11 cellular contexts compared by ENCODE assay signal in genomic region chr12:126191037-126191891, GRCh38.
DNase-seq lines count a peak whose midpoint lies in the region; ATAC-seq and TF ChIP-seq lines count a peak whose summit lies in the region.
"Had no signal": no experiment of that assay in that cellular context is flagged by ENCODE, and none has a peak within 500 bp of the region (broad histone marks: within the 10 kb centered on the region; RNA-seq: fewer than 3 reads in every experiment).

No MANE protein-coding gene starts in this region.

- ATAC-seq in heart left ventricle (no peak), GM19324 (IDR thresholded peaks at IDR 0.05; ENCODE audit: low FRiP score, unreplicated experiment) (no peak)
- ATAC-seq: stimulated activated effector memory CD8-positive, alpha-beta T cell treated with anti-CD3 and anti-CD28 coated beads, Interleukin-12 subunit alpha, Interleukin-12 subunit beta, amount 100 ng/mL, for 72 hours had no signal

- H3K4me3 ChIP-seq in cardiac muscle cell = peak overlapping the region; percentile 22
- peak overlapping the region in 2 of 12 donors; percentile 12 to 34 for H3K4me3 ChIP-seq in heart left ventricle
- H3K4me3 ChIP-seq in coronary artery = peak overlapping the region; percentile 25
- H3K4me3 ChIP-seq in mesenchymal stem cell (ENCODE audit: insufficient read depth in 1 of 2, low read depth in 1 of 2, low read length in 2 of 2) = peak overlapping the region in 1 of 2 experiments; percentile 28

- no peak for TF ChIP-seq POLR2A in heart left ventricle (IDR thresholded peaks at IDR 0.05)

- H3K4ac ChIP-seq in mesenchymal stem cell (ENCODE audit: low read depth in 1 of 2, low read length in 2 of 2) = no peak overlapping the region

- no peak overlapping the region for H4K91ac ChIP-seq in mesenchymal stem cell (ENCODE audit: low read length)

- peaks cover 74% of the 10 kb centered on the region for H3K27me3 Mint-ChIP-seq in type B pancreatic cell
- H3K27me3 Mint-ChIP-seq in activated naive CD8-positive, alpha-beta T cell treated with anti-CD3 and anti-CD28 coated beads for 36 hours = peaks cover 31% of the 10 kb centered on the region

- H3K4me2 ChIP-seq in mesenchymal stem cell (ENCODE audit: low read length, poor library complexity, severe bottlenecking) = peak overlapping the region; percentile 23

- H2AK5ac ChIP-seq in mesenchymal stem cell (ENCODE audit: low read length, severe bottlenecking) = no peak overlapping the region

- H2BK15ac ChIP-seq in mesenchymal stem cell (ENCODE audit: low read depth, poor library complexity, severe bottlenecking) = no peak overlapping the region

- H3K27me3 ChIP-seq in cardiac muscle cell (peaks cover 47% of the 10 kb centered on the region), heart left ventricle (peaks cover 9 to 53% (median 23%) of the 10 kb centered on the region in 9 donors), mesenchymal stem cell (ENCODE audit: control insufficient read depth in 1 of 2, insufficient read depth in 1 of 2, low read length in 2 of 2) (peaks cover 0 to 8% of the 10 kb centered on the region in 2 experiments)

- no peak overlapping the region for H2BK5ac ChIP-seq in mesenchymal stem cell (ENCODE audit: low read depth, low read length, poor library complexity, severe bottlenecking)

- H3K9ac ChIP-seq in mesenchymal stem cell (ENCODE audit: low read length) = no peak overlapping the region

- H3K23ac ChIP-seq in mesenchymal stem cell (ENCODE audit: low read length in 2 of 2) = no peak overlapping the region

- no peaks in the 10 kb centered on the region for H3K36me3 ChIP-seq in cardiac muscle cell
- no peaks in the 10 kb centered on the region for H3K36me3 ChIP-seq in heart left ventricle
- no peaks in the 10 kb centered on the region for H3K36me3 ChIP-seq in mesenchymal stem cell (ENCODE audit: control insufficient read depth in 1 of 2, insufficient read depth in 2 of 2, low read depth in 1 of 2, low read length in 2 of 2)

- no peak overlapping the region for H3K27ac Mint-ChIP-seq in type B pancreatic cell
- H3K27ac Mint-ChIP-seq in activated naive CD8-positive, alpha-beta T cell treated with anti-CD3 and anti-CD28 coated beads for 36 hours = no peak overlapping the region
- H3K27ac Mint-ChIP-seq: stimulated activated effector memory CD8-positive, alpha-beta T cell treated with anti-CD3 and anti-CD28 coated beads, Interleukin-12 subunit alpha, Interleukin-12 subunit beta, amount 100 ng/mL, for 72 hours had no signal

- H4K8ac ChIP-seq in mesenchymal stem cell (ENCODE audit: low read length) = no peak overlapping the region

- no peaks in the 10 kb centered on the region for H3K4me1 ChIP-seq in cardiac muscle cell (ENCODE audit: low read depth)
- peaks cover 0 to 6% (median 0%) of the 10 kb centered on the region in 12 donors for H3K4me1 ChIP-seq in heart left ventricle
- H3K4me1 ChIP-seq in mesenchymal stem cell (ENCODE audit: control insufficient read depth, insufficient read depth, low read depth, low read length) = peaks cover 5% of the 10 kb centered on the region

- no peak overlapping the region for H2AFZ ChIP-seq in mesenchymal stem cell (ENCODE audit: low read depth, low read length)

- no peak overlapping the region for H2BK120ac ChIP-seq in mesenchymal stem cell (ENCODE audit: low read depth, low read length)

- H3K27ac ChIP-seq in cardiac muscle cell (no peak overlapping the region), heart left ventricle (no peak overlapping the region), coronary artery (no peak overlapping the region), mesenchymal stem cell (ENCODE audit: low read length, poor library complexity, severe bottlenecking) (no peak overlapping the region)

- H3K4me1 Mint-ChIP-seq in type B pancreatic cell (ENCODE audit: unreplicated experiment) = no peaks in the 10 kb centered on the region
- H3K4me1 Mint-ChIP-seq in activated naive CD8-positive, alpha-beta T cell treated with anti-CD3 and anti-CD28 coated beads for 36 hours = no peaks in the 10 kb centered on the region
- H3K4me1 Mint-ChIP-seq: stimulated activated effector memory CD8-positive, alpha-beta T cell treated with anti-CD3 and anti-CD28 coated beads, Interleukin-12 subunit alpha, Interleukin-12 subunit beta, amount 100 ng/mL, for 72 hours had no signal

- no peak overlapping the region for H3K18ac ChIP-seq in mesenchymal stem cell (ENCODE audit: low read depth in 1 of 2, low read length in 2 of 2)

- H3K4me3 Mint-ChIP-seq in type B pancreatic cell = peak overlapping the region; percentile 77
- no peak overlapping the region for H3K4me3 Mint-ChIP-seq in activated naive CD8-positive, alpha-beta T cell treated with anti-CD3 and anti-CD28 coated beads for 36 hours
- H3K4me3 Mint-ChIP-seq: stimulated activated effector memory CD8-positive, alpha-beta T cell treated with anti-CD3 and anti-CD28 coated beads, Interleukin-12 subunit alpha, Interleukin-12 subunit beta, amount 100 ng/mL, for 72 hours had no signal

- H2BK12ac ChIP-seq in mesenchymal stem cell (ENCODE audit: low read length in 2 of 2) = no peak overlapping the region

- H3K14ac ChIP-seq in mesenchymal stem cell (ENCODE audit: low read length in 2 of 2) = no peak overlapping the region

- DNase-seq in cardiac muscle cell (ENCODE audit: low read depth in 1 of 2, low spot score in 1 of 2) (peak; percentile 2 to 46), heart left ventricle (no peak), coronary artery (ENCODE audit: low spot score) (no peak), mesenchymal stem cell (no peak), type B pancreatic cell (ENCODE audit: extremely low spot score, unreplicated experiment) (no peak)
- DNase-seq in activated naive CD8-positive, alpha-beta T cell treated with anti-CD3 and anti-CD28 coated beads for 36 hours = no peak
- no peak for DNase-seq in stimulated activated CD4-positive, alpha-beta T cell treated with anti-CD3 and anti-CD28 coated beads, Interleukin-1b, Interleukin-23, amount 100 ng/mL, for 48 hours
- DNase-seq: activated CD4-positive, CD25-positive, alpha-beta regulatory T cell treated with anti-CD3 and anti-CD28 coated beads, Interleukin-2, amount 50 U/mL, for 72 hours; NCI-H446 had no signal

- no peaks in the 10 kb centered on the region for H3K36me3 Mint-ChIP-seq in type B pancreatic cell
- no peaks in the 10 kb centered on the region for H3K36me3 Mint-ChIP-seq in activated naive CD8-positive, alpha-beta T cell treated with anti-CD3 and anti-CD28 coated beads for 36 hours
- H3K36me3 Mint-ChIP-seq: stimulated activated effector memory CD8-positive, alpha-beta T cell treated with anti-CD3 and anti-CD28 coated beads, Interleukin-12 subunit alpha, Interleukin-12 subunit beta, amount 100 ng/mL, for 72 hours had no signal

- intact Hi-C loops in heart left ventricle (cut with DNase I) = no loop called here

- no peaks in the 10 kb centered on the region for H3K9me3 Mint-ChIP-seq in type B pancreatic cell
- H3K9me3 Mint-ChIP-seq in activated naive CD8-positive, alpha-beta T cell treated with anti-CD3 and anti-CD28 coated beads for 36 hours = peaks cover 3% of the 10 kb centered on the region

- no peaks in the 10 kb centered on the region for H3K79me1 ChIP-seq in mesenchymal stem cell (replicated peaks; ENCODE audit: low read length, poor library complexity, severe bottlenecking)

- H3K9me3 ChIP-seq in cardiac muscle cell (ENCODE audit: low read depth) (no peaks in the 10 kb centered on the region), heart left ventricle (no peaks in the 10 kb centered on the region), mesenchymal stem cell (ENCODE audit: control insufficient read depth, low read length) (no peaks in the 10 kb centered on the region)

- 5% methylated on average over 53 to 61 of the region's 61 CpGs for WGBS in heart left ventricle, 4 donors
- 7% methylated on average over 60 of the region's 61 CpGs for WGBS in mesenchymal stem cell

- TF ChIP-seq CTCF in cardiac muscle cell (IDR thresholded peaks at IDR 0.05; ENCODE audit: low read depth, low read length) (no peak), heart left ventricle (IDR thresholded peaks at IDR 0.05) (no peak), coronary artery (IDR thresholded peaks at IDR 0.05) (no peak), type B pancreatic cell (conservative IDR thresholded peaks at IDR 0.05) (no peak)

Comparison
In these comparisons a context has a peak if more than half of its experiments do, and no peak if none do; other contexts are left out.
1. DNase-seq: peak in cardiac muscle cell (2 of 2); none in heart left ventricle (0 of 5), coronary artery (single experiment), mesenchymal stem cell (single experiment), type B pancreatic cell (single experiment), activated naive CD8-positive, alpha-beta T cell treated with anti-CD3 and anti-CD28 coated beads for 36 hours (single experiment) and stimulated activated CD4-positive, alpha-beta T cell treated with anti-CD3 and anti-CD28 coated beads, Interleukin-1b, Interleukin-23, amount 100 ng/mL, for 48 hours (single experiment).